In genomic region chr1:78658901-78659300, GRCh38 we compare ENCODE assay signal across 1 cellular context.
TF ChIP-seq lines count a peak whose summit lies in the region.

No MANE protein-coding gene starts in this region.

TF ChIP-seq in SK-N-SH treated with all-trans-retinoic acid at 6 μM for 48 hours, 23 proteins besides CTCF, POLR2A, EP300 and RAD21 (continued from another document):
- TF ChIP-seq RARB (CRISPR knock-in tag; IDR thresholded peaks at IDR 0.05): no peak
- TF ChIP-seq ZFP3 (CRISPR knock-in tag; IDR thresholded peaks at IDR 0.05): no peak
- no peak for TF ChIP-seq ISL1 (CRISPR knock-in tag; IDR thresholded peaks at IDR 0.05)
- TF ChIP-seq, protein P1, sequence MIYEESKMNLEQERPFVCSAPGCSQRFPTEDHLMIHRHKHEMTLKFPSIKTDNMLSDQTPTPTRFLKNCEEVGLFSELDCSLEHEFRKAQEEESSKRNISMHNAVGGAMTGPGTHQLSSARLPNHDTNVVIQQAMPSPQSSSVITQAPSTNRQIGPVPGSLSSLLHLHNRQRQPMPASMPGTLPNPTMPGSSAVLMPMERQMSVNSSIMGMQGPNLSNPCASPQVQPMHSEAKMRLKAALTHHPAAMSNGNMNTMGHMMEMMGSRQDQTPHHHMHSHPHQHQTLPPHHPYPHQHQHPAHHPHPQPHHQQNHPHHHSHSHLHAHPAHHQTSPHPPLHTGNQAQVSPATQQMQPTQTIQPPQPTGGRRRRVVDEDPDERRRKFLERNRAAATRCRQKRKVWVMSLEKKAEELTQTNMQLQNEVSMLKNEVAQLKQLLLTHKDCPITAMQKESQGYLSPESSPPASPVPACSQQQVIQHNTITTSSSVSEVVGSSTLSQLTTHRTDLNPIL (CRISPR knock-in tag; IDR thresholded peaks at IDR 0.05; ENCODE audit: low read depth): no peak
- no peak for TF ChIP-seq ARNTL (CRISPR knock-in tag; IDR thresholded peaks at IDR 0.05; ENCODE audit: borderline replicate concordance, low read depth)
